11 cellular contexts compared by ENCODE assay signal in the genomic region with DNA sequence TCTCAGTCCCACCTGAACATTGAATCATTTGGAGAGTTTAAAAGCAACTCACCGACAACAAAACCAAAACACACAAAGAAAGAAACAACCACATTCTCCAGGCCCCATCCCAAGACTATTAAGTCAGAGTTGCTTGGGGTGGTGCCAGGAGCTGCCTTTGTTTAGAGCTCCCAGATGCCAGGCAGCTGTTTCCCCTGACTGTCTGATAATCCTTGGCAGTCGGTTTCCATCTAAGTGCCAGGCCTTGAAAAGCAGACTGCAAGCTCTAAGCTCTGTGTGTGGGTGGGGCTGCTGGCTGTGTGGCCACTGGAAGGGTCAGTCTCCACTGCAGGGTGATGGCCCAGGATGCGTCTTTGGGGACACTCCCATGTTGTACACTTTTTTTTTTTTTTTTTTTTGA.
DNase-seq lines count a peak whose midpoint lies in the region; ATAC-seq and TF ChIP-seq lines count a peak whose summit lies in the region.
"Had no signal": no experiment of that assay in that cellular context is flagged by ENCODE, and none has a peak within 500 bp of the region (broad histone marks: within the 10 kb centered on the region; RNA-seq: fewer than 3 reads in every experiment).

No MANE protein-coding gene starts in this region.

- H3K9me2 ChIP-seq in PC-3 (replicated peaks; ENCODE audit: low read length), result no peaks in the 10 kb centered on the region

- no peaks in the 10 kb centered on the region for H3K9me3 ChIP-seq in PC-3 (ENCODE audit: low read length)
- H3K9me3 ChIP-seq: suprapubic skin had no signal

- no peaks in the 10 kb centered on the region for H4K20me1 ChIP-seq in PC-3 (ENCODE audit: low read length)

- no peak overlapping the region for H3K4me2 ChIP-seq in PC-3 (ENCODE audit: low read length)

- CTCF ChIA-PET in PC-3 (lab: Charles Lee), result no interaction called here

- POLR2A ChIA-PET in PC-3 (lab: Charles Lee; ENCODE audit: unreplicated experiment), result no interaction called here

- peak; percentile 51 for DNase-seq in DMS79 (lab: John Stamatoyannopoulos, UW)
- peak; percentile 10 for DNase-seq in PC-3
- DNase-seq in foreskin melanocyte, result peak; percentile 65
- peak; percentile 38 for DNase-seq in renal cortical epithelial cell (ENCODE audit: low read depth)
- DNase-seq in AML-193 (lab: John Stamatoyannopoulos, UW), result no peak
- DNase-seq in RPMI8226, result no peak
- DNase-seq: endodermal cell, NCI-H510A had no signal

- H3K4me1 ChIP-seq in PC-3 (ENCODE audit: insufficient read depth, low read length), result peaks cover 9% of the 10 kb centered on the region; the same call in 1 of the 2 replicates

- TF ChIP-seq CTCF in PC-3 (conservative IDR thresholded peaks at IDR 0.05; ENCODE audit: low read depth, low read length), result no peak

- H3K27me3 ChIP-seq in PC-3 (ENCODE audit: low read length), result no peaks in the 10 kb centered on the region
- H3K27me3 ChIP-seq: suprapubic skin had no signal

- no peak overlapping the region for H2AFZ ChIP-seq in PC-3 (ENCODE audit: low read length)

- BruUV-seq in PC-3 (replicated peaks; lab: Mats Ljungman, UMichigan), result no TSS peak

- intact Hi-C loops in PC-3 (cut with micrococcal nuclease), result no loop called here

- H3K4me3 ChIP-seq in PC-3 (ENCODE audit: low read length), result no peak overlapping the region
- H3K4me3 ChIP-seq: suprapubic skin had no signal

- H3K79me2 ChIP-seq in PC-3 (ENCODE audit: low read length), result no peaks in the 10 kb centered on the region

- H3F3A ChIP-seq in PC-3 (ENCODE audit: low read length, unreplicated experiment), result no peaks in the 10 kb centered on the region

- no peaks in the 10 kb centered on the region for H3K36me3 ChIP-seq in PC-3 (ENCODE audit: low read depth, low read length)
- H3K36me3 ChIP-seq: suprapubic skin had no signal

- ATAC-seq in PC-3, result peak; percentile 29; the same call in 1 of the 2 replicates
- no peak for ATAC-seq in HG02973 (IDR thresholded peaks at IDR 0.05; ENCODE audit: unreplicated experiment)
- ATAC-seq in GM19395 (IDR thresholded peaks at IDR 0.05; ENCODE audit: unreplicated experiment), result no peak

- H3K27ac ChIP-seq in PC-3 (ENCODE audit: low read length), result no peak overlapping the region
- H3K27ac ChIP-seq: suprapubic skin had no signal

- no peak overlapping the region for H3K9ac ChIP-seq in PC-3 (ENCODE audit: low read length)

Comparison
In these comparisons a context has a peak if more than half of its experiments do, and no peak if none do; other contexts are left out.
1. DNase-seq: peak in DMS79 (single experiment), PC-3 (single experiment), foreskin melanocyte (single experiment) and renal cortical epithelial cell (single experiment); none in AML-193 (0 of 2) and RPMI8226 (single experiment).